Comparison of ENCODE assay signal across 13 cellular contexts in genomic region chr12:116376354-116377193, GRCh38.
A peak's percentile ranks its signal among the peaks of the same experiment; 100 is the strongest.
DNase-seq lines count a peak whose midpoint lies in the region; ATAC-seq and TF ChIP-seq lines count a peak whose summit lies in the region.
"Had no signal": no experiment of that assay in that cellular context is flagged by ENCODE, and none has a peak within 500 bp of the region (broad histone marks: within the 10 kb centered on the region; RNA-seq: fewer than 3 reads in every experiment).

No MANE protein-coding gene starts in this region.

- peaks cover 13% of the 10 kb centered on the region for H3F3A ChIP-seq in smooth muscle cell (ENCODE audit: low read depth)

- H3K4me2 ChIP-seq in smooth muscle cell = peak overlapping the region; percentile 45

- H3K36me3 Mint-ChIP-seq in activated T-cell treated with anti-CD3 and anti-CD28 coated beads, Interleukin-2, amount 50 U/mL, for 4 hours (ENCODE audit: insufficient read depth) = no peaks in the 10 kb centered on the region
- no peaks in the 10 kb centered on the region for H3K36me3 Mint-ChIP-seq in endothelial cell (ENCODE audit: low read depth, unreplicated experiment)

- H3K4me1 ChIP-seq in smooth muscle cell (ENCODE audit: low read depth) = peaks cover 12% of the 10 kb centered on the region

- no peaks in the 10 kb centered on the region for H3K36me3 ChIP-seq in smooth muscle cell (ENCODE audit: low read depth)
- H3K36me3 ChIP-seq: BLaER1 treated with 17β-estradiol and CSF1 and Interleukin-3, amounts not matched to agents 10 nM and 100 nM; heart right ventricle had no signal

- DNase-seq in activated T-cell treated with anti-CD3 and anti-CD28 coated beads, Interleukin-2, amount 50 U/mL, for 4 hours = no peak
- no peak for DNase-seq in activated T-cell treated with anti-CD3 and anti-CD28 coated beads for 4 hours
- peak; percentile 80 for DNase-seq in NCI-H345 (lab: John Stamatoyannopoulos, UW)
- DNase-seq in dermis blood vessel endothelial cell = peak; percentile 92
- no peak for DNase-seq in smooth muscle cell (lab: John Stamatoyannopoulos, UW; ENCODE audit: unreplicated experiment)
- no peak for DNase-seq in effector CD4-positive, alpha-beta T cell
- no peak for DNase-seq in endothelial cell (ENCODE audit: low spot score)
- no peak for DNase-seq in iPS-NIHi11 (ENCODE audit: low spot score)
- DNase-seq: activated naive CD4-positive, alpha-beta T cell treated with anti-CD3 and anti-CD28 coated beads, Interleukin-2, amount 50 U/mL, for 16 hours; heart right ventricle; MV-4-11; nucleus accumbens had no signal

- H3K9me3 ChIP-seq in smooth muscle cell (replicated peaks; ENCODE audit: low read depth) = no peaks in the 10 kb centered on the region
- H3K9me3 ChIP-seq: heart right ventricle had no signal

- 26% methylated on average over 11 of the region's 11 CpGs for WGBS in smooth muscle cell (ENCODE audit: low lambda C conversion rate)

- no peaks in the 10 kb centered on the region for H3K79me2 ChIP-seq in smooth muscle cell (ENCODE audit: low read depth)

- TF ChIP-seq CTCF in smooth muscle cell (IDR thresholded peaks at IDR 0.05; ENCODE audit: borderline replicate concordance, insufficient read depth, poor library complexity, severe bottlenecking) (no peak), endothelial cell (IDR thresholded peaks at IDR 0.05; ENCODE audit: unreplicated experiment) (no peak)

- ATAC-seq in activated T-cell treated with anti-CD3 and anti-CD28 coated beads, Interleukin-2, amount 50 U/mL, for 4 hours = peak; percentile 37 to 46
- ATAC-seq: heart right ventricle had no signal

- H3K4me3 ChIP-seq in smooth muscle cell = no peak overlapping the region
- H3K4me3 ChIP-seq: BLaER1 treated with 17β-estradiol and CSF1 and Interleukin-3, amounts not matched to agents 10 nM and 100 nM; heart right ventricle had no signal

- no peak overlapping the region for H2AFZ ChIP-seq in smooth muscle cell (ENCODE audit: low read depth)

- H3K4me1 Mint-ChIP-seq in activated T-cell treated with anti-CD3 and anti-CD28 coated beads, Interleukin-2, amount 50 U/mL, for 4 hours (ENCODE audit: low read depth) = peaks cover 3% of the 10 kb centered on the region
- H3K4me1 Mint-ChIP-seq in endothelial cell (ENCODE audit: unreplicated experiment) = peaks cover 16% of the 10 kb centered on the region

- H4K20me1 ChIP-seq in smooth muscle cell (ENCODE audit: low read depth) = no peaks in the 10 kb centered on the region
- H4K20me1 ChIP-seq: BLaER1 treated with 17β-estradiol and CSF1 and Interleukin-3, amounts not matched to agents 10 nM and 100 nM had no signal

- peaks cover 4% of the 10 kb centered on the region for H3K9me3 Mint-ChIP-seq in activated T-cell treated with anti-CD3 and anti-CD28 coated beads, Interleukin-2, amount 50 U/mL, for 4 hours
- no peaks in the 10 kb centered on the region for H3K9me3 Mint-ChIP-seq in endothelial cell (ENCODE audit: unreplicated experiment)

- no peak overlapping the region for H3K4me3 Mint-ChIP-seq in activated T-cell treated with anti-CD3 and anti-CD28 coated beads, Interleukin-2, amount 50 U/mL, for 4 hours
- no peak overlapping the region for H3K4me3 Mint-ChIP-seq in endothelial cell (ENCODE audit: unreplicated experiment)

- peak overlapping the region; percentile 26 for H3K27ac ChIP-seq in smooth muscle cell (ENCODE audit: low read depth)
- H3K27ac ChIP-seq: BLaER1 treated with 17β-estradiol and CSF1 and Interleukin-3, amounts not matched to agents 10 nM and 100 nM; heart right ventricle had no signal

- H3K27me3 Mint-ChIP-seq in activated T-cell treated with anti-CD3 and anti-CD28 coated beads, Interleukin-2, amount 50 U/mL, for 4 hours (ENCODE audit: low read depth) = peaks cover 3% of the 10 kb centered on the region
- peaks cover 4% of the 10 kb centered on the region for H3K27me3 Mint-ChIP-seq in endothelial cell (ENCODE audit: unreplicated experiment)

- no peaks in the 10 kb centered on the region for H3K27me3 ChIP-seq in smooth muscle cell (ENCODE audit: low read depth)
- H3K27me3 ChIP-seq: BLaER1 treated with 17β-estradiol and CSF1 and Interleukin-3, amounts not matched to agents 10 nM and 100 nM had no signal

- no peak overlapping the region for H3K9ac ChIP-seq in smooth muscle cell (ENCODE audit: low read depth)
- H3K9ac ChIP-seq: BLaER1 treated with 17β-estradiol and CSF1 and Interleukin-3, amounts not matched to agents 10 nM and 100 nM had no signal

- no peak overlapping the region for H3K27ac Mint-ChIP-seq in endothelial cell (ENCODE audit: unreplicated experiment)

Comparison
In these comparisons a context has a peak if more than half of its experiments do, and no peak if none do; other contexts are left out.
1. DNase-seq: peak in NCI-H345 (single experiment) and dermis blood vessel endothelial cell (single experiment); none in activated T-cell treated with anti-CD3 and anti-CD28 coated beads, Interleukin-2, amount 50 U/mL, for 4 hours (single experiment), activated T-cell treated with anti-CD3 and anti-CD28 coated beads for 4 hours (single experiment), smooth muscle cell (single experiment), effector CD4-positive, alpha-beta T cell (single experiment), endothelial cell (single experiment) and iPS-NIHi11 (single experiment).